ENCODE assay signal across 18 cellular contexts in the genomic region with DNA sequence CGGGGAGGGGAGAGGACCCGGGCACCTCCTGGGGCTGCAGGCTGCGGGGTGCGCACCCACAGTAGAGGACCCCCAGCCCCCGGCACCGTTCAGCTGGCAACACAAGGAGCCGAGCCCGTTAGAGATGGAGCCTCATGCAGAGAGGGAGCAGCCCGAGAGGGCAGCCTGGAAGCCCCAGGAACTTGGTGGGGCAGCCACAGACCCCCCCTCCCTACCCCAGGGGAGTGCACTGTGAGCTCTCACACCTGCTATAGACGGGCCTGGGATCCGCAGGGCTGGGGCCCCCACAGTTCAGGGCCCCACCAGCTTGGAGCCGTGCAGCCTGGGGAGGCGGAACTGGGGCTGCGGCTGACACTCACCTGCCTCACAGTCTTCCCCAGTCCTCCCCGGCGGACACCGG. TPM values are rescaled to one million over a fixed set of nuclear protein-coding genes. Genes with fewer than 3 reads are reported as not detected.
"Had no signal": no experiment of that assay in that cellular context is flagged by ENCODE, and none has a peak within 500 bp of the region (broad histone marks: within the 10 kb centered on the region; RNA-seq: fewer than 3 reads in every experiment).

No MANE protein-coding gene starts in this region.

- H3K4me3 ChIP-seq: neural progenitor cell, pancreas, prostate gland, right atrium auricular region, skin epidermis, smooth muscle cell, spleen, suprapubic skin, testis, tibial artery, transverse colon, upper lobe of right lung, uterus had no signal

- H3K4me2 ChIP-seq: neural progenitor cell, smooth muscle cell had no signal

- DNase-seq: natural killer cell; retina; stimulated activated CD4-positive, alpha-beta T cell treated with anti-CD3 and anti-CD28 coated beads, Interleukin-1b, Interleukin-23, amount 100 ng/mL, for 48 hours; stimulated activated CD8-positive, alpha-beta memory T cell treated with anti-CD3 and anti-CD28 coated beads, Interleukin-4, amount 100 ng/mL, for 48 hours had no signal

- H3K27ac ChIP-seq: neural progenitor cell, neutrophil, pancreas, prostate gland, right atrium auricular region, spleen, suprapubic skin, testis, transverse colon, upper lobe of right lung, uterus had no signal

- H2AFZ ChIP-seq: neural progenitor cell had no signal

- H3K27me3 ChIP-seq: neural progenitor cell, neutrophil, pancreas, right atrium auricular region, spleen, suprapubic skin, testis, tibial artery, transverse colon, upper lobe of right lung, uterus had no signal

- FAIRE-seq: pancreas had no signal

- ATAC-seq: natural killer cell had no signal

- H3K9me3 ChIP-seq: neutrophil, pancreas, prostate gland, right atrium auricular region, spleen, suprapubic skin, testis, tibial artery, transverse colon, upper lobe of right lung, uterus had no signal

- H3K36me3 ChIP-seq: neural progenitor cell, pancreas, prostate gland, right atrium auricular region, transverse colon, uterus had no signal

- H3K9ac ChIP-seq: neural progenitor cell had no signal

- H3K4me1 ChIP-seq: neural progenitor cell, pancreas, prostate gland, testis, transverse colon, uterus had no signal

RNA-seq across cellular contexts. Expression of a gene that starts 47.0 kb away (rescaled TPM):
- total RNA-seq: natural killer cell had no signal
